Comparison of ENCODE assay signal across 9 cellular contexts in genomic region chr3:106610362-106610997, GRCh38.
DNase-seq lines count a peak whose midpoint lies in the region; ATAC-seq and TF ChIP-seq lines count a peak whose summit lies in the region.
"Had no signal": no experiment of that assay in that cellular context is flagged by ENCODE, and none has a peak within 500 bp of the region (broad histone marks: within the 10 kb centered on the region; RNA-seq: fewer than 3 reads in every experiment).

No MANE protein-coding gene starts in this region.

- H3K27ac ChIP-seq in ACC112 (ENCODE audit: low read depth, low read length) (peak overlapping the region; percentile 67), HEK293 (ENCODE audit: extremely low read depth, low read depth, low read length) (no peak overlapping the region), foreskin keratinocyte (no peak overlapping the region), substantia nigra (ENCODE audit: low read depth, low read length, poor library complexity, severe bottlenecking) (no peak overlapping the region)

- peak overlapping the region; percentile 89 for H3K27ac Mint-ChIP-seq in activated naive CD8-positive, alpha-beta T cell treated with anti-CD3 and anti-CD28 coated beads, Interleukin-2, amount 50 U/mL, for 24 hours
- H3K27ac Mint-ChIP-seq: stimulated activated naive B cell treated with anti-CD40 and anti-IgM and Interleukin-4, amounts not matched to agents 10 μg/mL and 1 μg/mL and 100 μg/mL, for 72 hours had no signal

- H3K4me1 ChIP-seq in ACC112 (ENCODE audit: control insufficient read depth, insufficient read depth, low read length, unreplicated experiment) (peaks cover 33% of the 10 kb centered on the region), HEK293 (ENCODE audit: control insufficient read depth, insufficient read depth, low read length) (peaks cover 3% of the 10 kb centered on the region; the same call in 1 of the 2 replicates), foreskin keratinocyte (no peaks in the 10 kb centered on the region)

- ATAC-seq in activated naive CD8-positive, alpha-beta T cell treated with anti-CD3 and anti-CD28 coated beads, Interleukin-2, amount 50 U/mL, for 24 hours = no peak
- peak; percentile 19 for ATAC-seq in foreskin keratinocyte

- H3K4me3 Mint-ChIP-seq in activated naive CD8-positive, alpha-beta T cell treated with anti-CD3 and anti-CD28 coated beads, Interleukin-2, amount 50 U/mL, for 24 hours = no peak overlapping the region
- H3K4me3 Mint-ChIP-seq: stimulated activated naive B cell treated with anti-CD40 and anti-IgM and Interleukin-4, amounts not matched to agents 10 μg/mL and 1 μg/mL and 100 μg/mL, for 72 hours had no signal

- no peak for DNase-seq in activated naive CD8-positive, alpha-beta T cell treated with anti-CD3 and anti-CD28 coated beads, Interleukin-2, amount 50 U/mL, for 24 hours
- DNase-seq in foreskin keratinocyte (no peak), substantia nigra (lab: John Stamatoyannopoulos, UW) (no peak), occipital lobe (lab: John Stamatoyannopoulos, UW) (no peak), HPDE6-E6E7 (ENCODE audit: extremely low spot score) (no peak), NOMO-1 (lab: John Stamatoyannopoulos, UW; ENCODE audit: unreplicated experiment in 2 of 2) (no peak)

- H3K36me3 ChIP-seq in ACC112 (ENCODE audit: insufficient read depth, low read length) (peaks cover 6% of the 10 kb centered on the region), HEK293 (ENCODE audit: control insufficient read depth in 2 of 2, insufficient read depth in 1 of 2, low read length in 2 of 2) (no peaks in the 10 kb centered on the region)

- no peaks in the 10 kb centered on the region for H3K9me3 ChIP-seq in HEK293 (ENCODE audit: control insufficient read depth, insufficient read depth, low read depth, low read length)

- no peak for TF ChIP-seq CTCF in HEK293 (tag by site-specific recombination; IDR thresholded peaks at IDR 0.05)
- no peak for TF ChIP-seq CTCF in foreskin keratinocyte (conservative IDR thresholded peaks at IDR 0.05)

- peaks cover 36% of the 10 kb centered on the region for H3K4me1 Mint-ChIP-seq in activated naive CD8-positive, alpha-beta T cell treated with anti-CD3 and anti-CD28 coated beads, Interleukin-2, amount 50 U/mL, for 24 hours

- CTCF ChIA-PET in HEK293 (lab: Yijun Ruan, JAX) = interaction anchor here (0.9 to 1.7 kb wide), 3 partner anchors 40 to 345 kb away, joined by 3 read pairs; no protein-coding TSS in a partner anchor

- peaks cover 32% of the 10 kb centered on the region for H3K36me3 Mint-ChIP-seq in activated naive CD8-positive, alpha-beta T cell treated with anti-CD3 and anti-CD28 coated beads, Interleukin-2, amount 50 U/mL, for 24 hours (ENCODE audit: low read depth)

- peaks cover 28% of the 10 kb centered on the region for H3K9me3 Mint-ChIP-seq in activated naive CD8-positive, alpha-beta T cell treated with anti-CD3 and anti-CD28 coated beads, Interleukin-2, amount 50 U/mL, for 24 hours

- H3K79me2 ChIP-seq in ACC112 (ENCODE audit: control insufficient read depth, insufficient read depth, low read length, unreplicated experiment) = no peaks in the 10 kb centered on the region

- H2AFZ ChIP-seq in ACC112 (ENCODE audit: low read length, unreplicated experiment) = peak overlapping the region; percentile 32

- no peaks in the 10 kb centered on the region for H3K27me3 Mint-ChIP-seq in activated naive CD8-positive, alpha-beta T cell treated with anti-CD3 and anti-CD28 coated beads, Interleukin-2, amount 50 U/mL, for 24 hours
- H3K27me3 Mint-ChIP-seq: stimulated activated naive B cell treated with anti-CD40 and anti-IgM and Interleukin-4, amounts not matched to agents 10 μg/mL and 1 μg/mL and 100 μg/mL, for 72 hours had no signal

- no peaks in the 10 kb centered on the region for H3K27me3 ChIP-seq in ACC112 (ENCODE audit: insufficient read depth, low read length)
- H3K27me3 ChIP-seq in foreskin keratinocyte = no peaks in the 10 kb centered on the region

- POLR2A ChIA-PET in HEK293 (lab: Yijun Ruan, JAX) = no interaction called here

- H3K4me3 ChIP-seq in ACC112 (ENCODE audit: low read depth, low read length) (peak overlapping the region; percentile 58), HEK293 (ENCODE audit: low read depth, low read length) (no peak overlapping the region)

TF ChIP-seq in HEK293, 187 proteins besides CTCF, POLR2A, EP300 and RAD21 (continues in another document):
- TF ChIP-seq SALL2 (tag by site-specific recombination; IDR thresholded peaks at IDR 0.05; ENCODE audit: borderline replicate concordance) (no peak), ZNF362 (tag by site-specific recombination; IDR thresholded peaks at IDR 0.05) (no peak), ZXDB (tag by site-specific recombination; IDR thresholded peaks at IDR 0.05) (0 out of 2 replicates have a peak, but pooled peaks have one; percentile 39), KLF7 (tag by site-specific recombination; IDR thresholded peaks at IDR 0.05; ENCODE audit: borderline replicate concordance) (no peak), ZNF37A (tag by site-specific recombination; IDR thresholded peaks at IDR 0.05) (no peak), ZNF239 (tag by site-specific recombination; IDR thresholded peaks at IDR 0.05) (no peak), ZBTB48 (tag by site-specific recombination; IDR thresholded peaks at IDR 0.05) (no peak), ZNF704 (tag by site-specific recombination; IDR thresholded peaks at IDR 0.05) (no peak), KLF9 (tag by site-specific recombination; IDR thresholded peaks at IDR 0.05; ENCODE audit: low read depth) (no peak), AEBP2 (tag by site-specific recombination; IDR thresholded peaks at IDR 0.05; ENCODE audit: borderline replicate concordance) (no peak)
- TF ChIP-seq, protein P1, sequence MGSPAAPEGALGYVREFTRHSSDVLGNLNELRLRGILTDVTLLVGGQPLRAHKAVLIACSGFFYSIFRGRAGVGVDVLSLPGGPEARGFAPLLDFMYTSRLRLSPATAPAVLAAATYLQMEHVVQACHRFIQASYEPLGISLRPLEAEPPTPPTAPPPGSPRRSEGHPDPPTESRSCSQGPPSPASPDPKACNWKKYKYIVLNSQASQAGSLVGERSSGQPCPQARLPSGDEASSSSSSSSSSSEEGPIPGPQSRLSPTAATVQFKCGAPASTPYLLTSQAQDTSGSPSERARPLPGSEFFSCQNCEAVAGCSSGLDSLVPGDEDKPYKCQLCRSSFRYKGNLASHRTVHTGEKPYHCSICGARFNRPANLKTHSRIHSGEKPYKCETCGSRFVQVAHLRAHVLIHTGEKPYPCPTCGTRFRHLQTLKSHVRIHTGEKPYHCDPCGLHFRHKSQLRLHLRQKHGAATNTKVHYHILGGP (tag by site-specific recombination; IDR thresholded peaks at IDR 0.05) = peak; percentile 65
- TF ChIP-seq, protein P2, sequence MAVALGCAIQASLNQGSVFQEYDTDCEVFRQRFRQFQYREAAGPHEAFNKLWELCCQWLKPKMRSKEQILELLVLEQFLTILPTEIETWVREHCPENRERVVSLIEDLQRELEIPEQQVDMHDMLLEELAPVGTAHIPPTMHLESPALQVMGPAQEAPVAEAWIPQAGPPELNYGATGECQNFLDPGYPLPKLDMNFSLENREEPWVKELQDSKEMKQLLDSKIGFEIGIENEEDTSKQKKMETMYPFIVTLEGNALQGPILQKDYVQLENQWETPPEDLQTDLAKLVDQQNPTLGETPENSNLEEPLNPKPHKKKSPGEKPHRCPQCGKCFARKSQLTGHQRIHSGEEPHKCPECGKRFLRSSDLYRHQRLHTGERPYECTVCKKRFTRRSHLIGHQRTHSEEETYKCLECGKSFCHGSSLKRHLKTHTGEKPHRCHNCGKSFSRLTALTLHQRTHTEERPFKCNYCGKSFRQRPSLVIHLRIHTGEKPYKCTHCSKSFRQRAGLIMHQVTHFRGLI (tag by site-specific recombination; IDR thresholded peaks at IDR 0.05) = no peak
